ENCODE assay signal across 17 cellular contexts in the genomic region with DNA sequence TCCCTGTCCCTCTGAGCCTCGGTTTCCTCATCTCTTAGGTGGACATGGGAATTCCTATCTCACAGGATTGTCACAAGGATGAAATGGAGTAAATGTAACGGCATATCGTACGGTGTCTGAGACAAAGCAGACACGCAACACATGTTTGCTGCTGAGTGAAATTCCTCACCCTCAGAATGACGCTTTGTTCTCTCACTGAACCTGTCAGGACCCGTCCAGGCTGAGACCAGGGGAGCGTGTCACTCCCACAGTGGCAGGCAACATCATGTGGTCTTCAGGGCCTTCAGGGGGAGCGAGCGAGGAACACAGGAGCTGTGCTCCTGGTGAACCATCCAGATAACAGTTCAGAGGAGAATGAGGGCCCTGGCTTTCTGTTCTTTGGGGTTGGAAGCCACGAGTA.
DNase-seq lines count a peak whose midpoint lies in the region; ATAC-seq and TF ChIP-seq lines count a peak whose summit lies in the region.
"Had no signal": no experiment of that assay in that cellular context is flagged by ENCODE, and none has a peak within 500 bp of the region (broad histone marks: within the 10 kb centered on the region; RNA-seq: fewer than 3 reads in every experiment).

No MANE protein-coding gene starts in this region.

- H3K36me3 ChIP-seq in H7 (replicated peaks; ENCODE audit: control insufficient read depth, insufficient read depth, low read length), result no peaks in the 10 kb centered on the region
- H3K36me3 ChIP-seq in mesodermal cell (ENCODE audit: control insufficient read depth, insufficient read depth, low read length), result no peaks in the 10 kb centered on the region
- no peaks in the 10 kb centered on the region for H3K36me3 ChIP-seq in endodermal cell (ENCODE audit: control insufficient read depth, insufficient read depth, low read length)
- H3K36me3 ChIP-seq: SJSA1 had no signal

- ATAC-seq in sciatic nerve, result no peak
- ATAC-seq in HG03175 (IDR thresholded peaks at IDR 0.05; ENCODE audit: unreplicated experiment), result no peak

- H3K4me1 Mint-ChIP-seq in activated T-helper 1 cell treated with anti-CD3 and anti-CD28 coated beads, Interleukin-12 subunit alpha, Interleukin-12 subunit beta, Interleukin-2, Interleukin-4 antibody, amounts not matched to agents 30 ng/mL and 10 ng/mL and 1 ng/mL, durations not matched to agents 14 hours and 24 hours and 36 hours (ENCODE audit: low read depth), result peaks cover 36% of the 10 kb centered on the region
- H3K4me1 Mint-ChIP-seq in endodermal cell, result no peaks in the 10 kb centered on the region

- TF ChIP-seq CTCF in endodermal cell (conservative IDR thresholded peaks at IDR 0.05), result no peak

- peak overlapping the region; percentile 24 for H3K27ac Mint-ChIP-seq in activated T-helper 1 cell treated with anti-CD3 and anti-CD28 coated beads, Interleukin-12 subunit alpha, Interleukin-12 subunit beta, Interleukin-2, Interleukin-4 antibody, amounts not matched to agents 30 ng/mL and 10 ng/mL and 1 ng/mL, durations not matched to agents 14 hours and 24 hours and 36 hours
- no peak overlapping the region for H3K27ac Mint-ChIP-seq in endodermal cell

- H3K4me3 Mint-ChIP-seq in activated T-helper 1 cell treated with anti-CD3 and anti-CD28 coated beads, Interleukin-12 subunit alpha, Interleukin-12 subunit beta, Interleukin-2, Interleukin-4 antibody, amounts not matched to agents 30 ng/mL and 10 ng/mL and 1 ng/mL, durations not matched to agents 14 hours and 24 hours and 36 hours, result no peak overlapping the region
- H3K4me3 Mint-ChIP-seq in endodermal cell, result no peak overlapping the region
- H3K4me3 Mint-ChIP-seq: CD4-positive, alpha-beta memory T cell had no signal

- intact Hi-C loops in activated T-helper 1 cell treated with anti-CD3 and anti-CD28 coated beads, Interleukin-12 subunit alpha, Interleukin-12 subunit beta, Interleukin-2, Interleukin-4 antibody, amounts not matched to agents 30 ng/mL and 10 ng/mL and 1 ng/mL, durations not matched to agents 14 hours and 24 hours and 36 hours (cut with micrococcal nuclease), result no loop called here
- intact Hi-C loops in sciatic nerve (cut with DNase I), result no loop called here

- peaks cover 29% of the 10 kb centered on the region for H3K4me1 ChIP-seq in mesodermal cell (ENCODE audit: control insufficient read depth, insufficient read depth, low read length, poor library complexity, severe bottlenecking)
- H3K4me1 ChIP-seq in endodermal cell (ENCODE audit: control insufficient read depth, insufficient read depth, low read length), result no peaks in the 10 kb centered on the region

- H3K27me3 Mint-ChIP-seq in activated T-helper 1 cell treated with anti-CD3 and anti-CD28 coated beads, Interleukin-12 subunit alpha, Interleukin-12 subunit beta, Interleukin-2, Interleukin-4 antibody, amounts not matched to agents 30 ng/mL and 10 ng/mL and 1 ng/mL, durations not matched to agents 14 hours and 24 hours and 36 hours (ENCODE audit: insufficient read depth), result no peaks in the 10 kb centered on the region
- H3K27me3 Mint-ChIP-seq in endodermal cell (ENCODE audit: insufficient read depth), result no peaks in the 10 kb centered on the region
- H3K27me3 Mint-ChIP-seq: CD4-positive, alpha-beta memory T cell had no signal

- H3K9me3 ChIP-seq in mesodermal cell (ENCODE audit: control insufficient read depth, low read length) (no peaks in the 10 kb centered on the region), endodermal cell (ENCODE audit: control insufficient read depth, low read length) (no peaks in the 10 kb centered on the region)
- H3K9me3 ChIP-seq: SJSA1 had no signal

- H3K9ac ChIP-seq in endodermal cell (ENCODE audit: extremely low read depth, low read length, poor library complexity, severe bottlenecking), result no peak overlapping the region

- peak overlapping the region; percentile 41 for H3K27ac ChIP-seq in mesodermal cell (ENCODE audit: low read depth, low read length, severe bottlenecking)
- no peak overlapping the region for H3K27ac ChIP-seq in endodermal cell (ENCODE audit: low read depth, low read length)
- H3K27ac ChIP-seq: SJSA1 had no signal

- H3K36me3 Mint-ChIP-seq in activated T-helper 1 cell treated with anti-CD3 and anti-CD28 coated beads, Interleukin-12 subunit alpha, Interleukin-12 subunit beta, Interleukin-2, Interleukin-4 antibody, amounts not matched to agents 30 ng/mL and 10 ng/mL and 1 ng/mL, durations not matched to agents 14 hours and 24 hours and 36 hours (ENCODE audit: low read depth), result no peaks in the 10 kb centered on the region
- H3K36me3 Mint-ChIP-seq in endodermal cell (ENCODE audit: low read depth), result no peaks in the 10 kb centered on the region
- H3K36me3 Mint-ChIP-seq: CD4-positive, alpha-beta memory T cell had no signal

- H3K9me3 Mint-ChIP-seq in activated T-helper 1 cell treated with anti-CD3 and anti-CD28 coated beads, Interleukin-12 subunit alpha, Interleukin-12 subunit beta, Interleukin-2, Interleukin-4 antibody, amounts not matched to agents 30 ng/mL and 10 ng/mL and 1 ng/mL, durations not matched to agents 14 hours and 24 hours and 36 hours, result peaks cover 5% of the 10 kb centered on the region
- H3K9me3 Mint-ChIP-seq in endodermal cell, result no peaks in the 10 kb centered on the region
- H3K9me3 Mint-ChIP-seq: CD4-positive, alpha-beta memory T cell had no signal

- DNase-seq in H7 (peak; percentile 6), sciatic nerve (ENCODE audit: low spot score) (peak; percentile 18), endodermal cell (no peak), HCEC 1CT (no peak), cerebellum (ENCODE audit: low spot score) (no peak)
- no peak for DNase-seq in activated T-helper 1 cell treated with anti-CD3 and anti-CD28 coated beads, Interleukin-12 subunit alpha, Interleukin-12 subunit beta, Interleukin-2, Interleukin-4 antibody, amounts not matched to agents 30 ng/mL and 10 ng/mL and 1 ng/mL, durations not matched to agents 14 hours and 24 hours and 36 hours (ENCODE audit: low spot score)
- DNase-seq: Calu3; CD4-positive, alpha-beta memory T cell; MV-4-11; NCI-H1417; NCI-H187 treated with DMSO at 0.1 percent for 48 hours; NCI-H446 treated with DMSO at 0.1 percent for 48 hours; NCI-H748 treated with DMSO at 0.1 percent for 48 hours; OCI-M1 had no signal

- 95 to 98% methylated on average over 11 of the region's 11 CpGs for WGBS in mesodermal cell (ENCODE audit: insufficient coverage in 2 of 2), 2 experiments
- 93 to 95% methylated on average over 11 of the region's 11 CpGs for WGBS in endodermal cell (ENCODE audit: insufficient coverage in 1 of 2, insufficient read length in 1 of 2), 2 experiments

- H3K4me3 ChIP-seq in H7 (ENCODE audit: insufficient read depth, low read depth, low read length) (no peak overlapping the region), mesodermal cell (ENCODE audit: extremely low read depth, insufficient read depth, low read length, poor library complexity, severe bottlenecking) (no peak overlapping the region), endodermal cell (ENCODE audit: low read length) (no peak overlapping the region)
- H3K4me3 ChIP-seq: SJSA1 had no signal

- H3K27me3 ChIP-seq in H7 (ENCODE audit: control insufficient read depth, insufficient read depth, low read length) (no peaks in the 10 kb centered on the region), endodermal cell (ENCODE audit: control insufficient read depth, insufficient read depth, low read length, poor library complexity, severe bottlenecking) (no peaks in the 10 kb centered on the region)
- H3K27me3 ChIP-seq: SJSA1 had no signal

Comparison
In these comparisons a context has a peak if more than half of its experiments do, and no peak if none do; other contexts are left out.
1. DNase-seq: peak in H7 (single experiment) and sciatic nerve (single experiment); none in activated T-helper 1 cell treated with anti-CD3 and anti-CD28 coated beads, Interleukin-12 subunit alpha, Interleukin-12 subunit beta, Interleukin-2, Interleukin-4 antibody, amounts not matched to agents 30 ng/mL and 10 ng/mL and 1 ng/mL, durations not matched to agents 14 hours and 24 hours and 36 hours (single experiment), endodermal cell (single experiment), HCEC 1CT (single experiment) and cerebellum (single experiment).